ENCODE assay signal across 1 cellular context in the genomic region with DNA sequence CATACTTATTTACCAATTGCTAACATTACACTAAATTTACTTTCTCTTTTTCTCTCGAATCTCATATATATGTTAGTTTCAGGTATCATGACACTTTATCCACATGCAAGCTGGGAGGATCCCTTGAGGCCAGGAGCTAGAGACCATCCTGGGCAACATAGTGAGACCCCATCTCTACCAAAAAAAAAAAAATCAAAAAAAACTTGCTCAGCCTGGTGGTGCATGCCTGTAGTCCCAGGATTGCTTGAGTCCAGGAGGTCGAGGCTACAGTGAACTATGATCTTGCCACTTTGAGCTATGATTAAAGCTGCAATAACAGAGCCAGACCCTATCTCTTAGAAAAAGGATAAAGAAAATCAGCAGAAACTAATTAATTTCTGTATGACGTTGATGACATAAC.
TF ChIP-seq lines count a peak whose summit lies in the region.

No MANE protein-coding gene starts in this region.

TF ChIP-seq in HepG2, 621 proteins besides CTCF, POLR2A, EP300 and RAD21 (continued from another document):
- TF ChIP-seq, protein P1, sequence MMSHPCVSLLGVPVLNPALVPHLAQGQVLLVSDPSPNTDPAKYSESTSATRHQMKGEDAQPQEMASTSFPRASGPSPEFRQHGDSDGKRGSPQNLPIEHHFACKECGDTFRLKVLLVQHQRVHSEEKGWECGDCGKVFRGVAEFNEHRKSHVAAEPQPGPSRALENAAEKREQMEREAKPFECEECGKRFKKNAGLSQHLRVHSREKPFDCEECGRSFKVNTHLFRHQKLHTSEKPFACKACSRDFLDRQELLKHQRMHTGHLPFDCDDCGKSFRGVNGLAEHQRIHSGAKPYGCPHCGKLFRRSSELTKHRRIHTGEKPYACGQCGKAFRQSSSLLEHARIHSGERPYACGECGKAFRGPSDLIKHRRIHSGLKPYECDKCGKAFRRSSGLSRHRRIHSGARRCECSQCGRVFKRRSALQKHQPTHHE (CRISPR knock-in tag; IDR thresholded peaks at IDR 0.05; ENCODE audit: borderline replicate concordance): no peak
- no peak for TF ChIP-seq ONECUT2 (CRISPR knock-in tag; IDR thresholded peaks at IDR 0.05)
TF ChIP-seq in HepG2: peak in this region for 17.
